11 cellular contexts compared by ENCODE assay signal in genomic region chr17:80586464-80587228, GRCh38. TPM values are rescaled to one million over a fixed set of nuclear protein-coding genes. Genes with fewer than 3 reads are reported as not detected.
DNase-seq lines count a peak whose midpoint lies in the region; ATAC-seq and TF ChIP-seq lines count a peak whose summit lies in the region.
"Had no signal": no experiment of that assay in that cellular context is flagged by ENCODE, and none has a peak within 500 bp of the region (broad histone marks: within the 10 kb centered on the region; RNA-seq: fewer than 3 reads in every experiment).

No MANE protein-coding gene starts in this region.

- H3K4me3 Mint-ChIP-seq in activated CD8-positive, alpha-beta memory T cell treated with anti-CD3 and anti-CD28 coated beads, Interleukin-2, amount 10 ng/mL, durations not matched to agents 7 days and 5 days = no peak overlapping the region

- no peaks in the 10 kb centered on the region for H3K27me3 ChIP-seq in spleen (replicated peaks in 1 of 7)
- H3K27me3 ChIP-seq: dorsolateral prefrontal cortex had no signal

- no peaks in the 10 kb centered on the region for H3K9me3 ChIP-seq in spleen

- H3K36me3 ChIP-seq in spleen = peaks cover 0 to 13% (median 0%) of the 10 kb centered on the region in 6 donors

- no peak for TF ChIP-seq POLR2A in spleen (IDR thresholded peaks at IDR 0.05)

- DNase-seq in activated CD8-positive, alpha-beta memory T cell treated with anti-CD3 and anti-CD28 coated beads, Interleukin-2, amount 10 ng/mL, durations not matched to agents 7 days and 5 days = no peak
- no peak for DNase-seq in activated CD8-positive, alpha-beta memory T cell treated with anti-CD3 and anti-CD28 coated beads, Interleukin-2, amount 50 U/mL, for 4 hours
- DNase-seq in SHP77 (lab: John Stamatoyannopoulos, UW) = peak; percentile 92 to 95
- peak; percentile 77 for DNase-seq in epidermal melanocyte (ENCODE audit: insufficient read length, low spot score)
- DNase-seq in spleen = peak; percentile 86
- DNase-seq in DMS79 treated with DMSO at 0.1 percent for 48 hours (lab: John Stamatoyannopoulos, UW) = no peak
- no peak for DNase-seq in stimulated activated naive CD4-positive, alpha-beta T cell (lab: John Stamatoyannopoulos, UW)
- DNase-seq: hypothalamus, Karpas-422 had no signal

- intact Hi-C loops in spleen (cut with DNase I; ENCODE audit: low total_unique reads) = no loop called here

- no peak for TF ChIP-seq CTCF in spleen (IDR thresholded peaks at IDR 0.05 in 8 of 11, conservative IDR thresholded peaks at IDR 0.05 in 3 of 11)

- 43 to 55% (median 49%) methylated on average over 37 of the region's 37 CpGs for WGBS in spleen, 5 donors

- peak overlapping the region in 1 of 8 donors; percentile 42 for H3K4me3 ChIP-seq in spleen

- H3K27ac Mint-ChIP-seq in activated CD8-positive, alpha-beta memory T cell treated with anti-CD3 and anti-CD28 coated beads, Interleukin-2, amount 10 ng/mL, durations not matched to agents 7 days and 5 days = peak overlapping the region; percentile 50

- H3K4me1 Mint-ChIP-seq in activated CD8-positive, alpha-beta memory T cell treated with anti-CD3 and anti-CD28 coated beads, Interleukin-2, amount 10 ng/mL, durations not matched to agents 7 days and 5 days = peaks cover 34% of the 10 kb centered on the region

- peak overlapping the region in 7 of 8 donors; percentile 42 to 83 (median 77) for H3K27ac ChIP-seq in spleen

- no peaks in the 10 kb centered on the region for H3K27me3 Mint-ChIP-seq in activated CD8-positive, alpha-beta memory T cell treated with anti-CD3 and anti-CD28 coated beads, Interleukin-2, amount 10 ng/mL, durations not matched to agents 7 days and 5 days

- H3K4me1 ChIP-seq in spleen = peaks cover 6 to 58% (median 24%) of the 10 kb centered on the region in 6 donors

- CTCF ChIA-PET in activated CD8-positive, alpha-beta memory T cell treated with anti-CD3 and anti-CD28 coated beads, Interleukin-2, amount 10 ng/mL, durations not matched to agents 7 days and 5 days (lab: Charles Lee) = interaction anchor here (1.1 kb wide), 1 partner anchor 14 kb away, joined by 4 read pairs; no protein-coding TSS in a partner anchor

- no peaks in the 10 kb centered on the region for H3K36me3 Mint-ChIP-seq in activated CD8-positive, alpha-beta memory T cell treated with anti-CD3 and anti-CD28 coated beads, Interleukin-2, amount 10 ng/mL, durations not matched to agents 7 days and 5 days

- no peaks in the 10 kb centered on the region for H3K9me3 Mint-ChIP-seq in activated CD8-positive, alpha-beta memory T cell treated with anti-CD3 and anti-CD28 coated beads, Interleukin-2, amount 10 ng/mL, durations not matched to agents 7 days and 5 days (ENCODE audit: low read depth)

- no peak for ATAC-seq in activated CD8-positive, alpha-beta memory T cell treated with anti-CD3 and anti-CD28 coated beads, Interleukin-2, amount 10 ng/mL, durations not matched to agents 7 days and 5 days
- no peak for ATAC-seq in HG02678 (IDR thresholded peaks at IDR 0.05; ENCODE audit: unreplicated experiment)

RNA-seq across cellular contexts. Expression of gene RPTOR, which starts 42.0 kb away (rescaled TPM):
- 10 to 100 TPM; 60.4 to 87.0 TPM for total RNA-seq in activated CD8-positive, alpha-beta memory T cell treated with anti-CD3 and anti-CD28 coated beads, Interleukin-2, amount 10 ng/mL, durations not matched to agents 7 days and 5 days
- total RNA-seq in spleen = 10 to 100 TPM; 36.0 to 61.2 (median 44.2) TPM
- 10 to 100 TPM in 1 of 3 donors, 1 to 10 TPM in 2; 3.1 to 13.6 (median 4.1) TPM for polyA plus RNA-seq in spleen

Comparison
In these comparisons a context has a peak if more than half of its experiments do, and no peak if none do; other contexts are left out.
1. DNase-seq: peak in SHP77 (2 of 2), epidermal melanocyte (single experiment) and spleen (single experiment); none in activated CD8-positive, alpha-beta memory T cell treated with anti-CD3 and anti-CD28 coated beads, Interleukin-2, amount 10 ng/mL, durations not matched to agents 7 days and 5 days (single experiment), activated CD8-positive, alpha-beta memory T cell treated with anti-CD3 and anti-CD28 coated beads, Interleukin-2, amount 50 U/mL, for 4 hours (single experiment), DMS79 treated with DMSO at 0.1 percent for 48 hours (single experiment) and stimulated activated naive CD4-positive, alpha-beta T cell (0 of 6).